24 cellular contexts compared by ENCODE assay signal in the genomic region with DNA sequence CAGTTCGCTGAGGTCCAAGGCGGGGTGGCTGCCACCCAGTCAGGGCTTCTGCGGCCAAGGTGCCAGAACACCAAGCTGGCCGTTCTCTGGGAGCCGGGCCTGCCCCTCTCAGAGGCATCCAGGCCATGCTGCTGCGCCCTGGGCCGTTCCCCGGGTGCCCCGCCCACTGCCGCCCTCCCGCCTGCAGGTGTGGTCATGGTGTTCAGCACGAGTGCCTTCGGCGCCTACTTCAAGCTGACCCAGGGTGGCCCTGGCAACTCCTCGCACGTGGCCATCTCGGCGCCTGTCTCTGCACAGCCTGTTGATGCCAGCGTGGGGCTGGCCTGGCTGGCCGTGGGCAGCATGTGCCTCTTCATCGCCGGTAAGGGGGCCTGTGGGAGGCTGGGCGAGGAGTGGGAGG.
"Had no signal": no experiment of that assay in that cellular context is flagged by ENCODE, and none has a peak within 500 bp of the region (broad histone marks: within the 10 kb centered on the region; RNA-seq: fewer than 3 reads in every experiment).

No MANE protein-coding gene starts in this region.

- H3K9ac ChIP-seq: parathyroid adenoma had no signal

- FAIRE-seq: kidney had no signal

- H3K4me1 ChIP-seq: colonic mucosa, gastrocnemius medialis, left lung, parathyroid adenoma, vagina had no signal

- H3K4me3 ChIP-seq: colonic mucosa, gastrocnemius medialis, left lung, mucosa of descending colon, smooth muscle cell, stomach, thyroid gland, vagina had no signal

- ATAC-seq: esophagus mucosa; gastrocnemius medialis; left lung; mucosa of descending colon; sciatic nerve; stimulated activated effector memory CD8-positive, alpha-beta T cell treated with anti-CD3 and anti-CD28 coated beads, Interleukin-12 subunit alpha, Interleukin-12 subunit beta, amount 100 ng/mL, for 72 hours had no signal

- DNase-seq: colonic mucosa; effector CD8-positive, alpha-beta T cell; endodermal cell; foreskin fibroblast; gastrocnemius medialis; head of caudate nucleus; kidney; mesenchymal stem cell; mucosa of descending colon; naive B cell; stimulated activated CD4-positive, alpha-beta T cell treated with anti-CD3 and anti-CD28 coated beads, Interleukin-2, amount 100 ng/mL, for 24 hours; stimulated activated CD4-positive, alpha-beta T cell treated with anti-CD3 and anti-CD28 coated beads, Interleukin-4, amount 100 ng/mL, for 24 hours; stimulated activated naive CD4-positive, alpha-beta T cell treated with Interleukin-2 at 50 U/mL for 16 hours; stomach; thyroid gland; trophoblast cell had no signal

- H3K27me3 ChIP-seq: colonic mucosa, gastrocnemius medialis, left lung, stomach, thyroid gland, vagina had no signal

- H3K79me2 ChIP-seq: parathyroid adenoma had no signal

- H3K27ac ChIP-seq: colonic mucosa, epithelial cell of prostate, gastrocnemius medialis, left lung, parathyroid adenoma, stomach, thyroid gland, vagina had no signal

- H3K36me3 ChIP-seq: colonic mucosa had no signal

- H3K4me2 ChIP-seq: smooth muscle cell had no signal

- H2AFZ ChIP-seq: parathyroid adenoma had no signal

- H3K9me3 ChIP-seq: colonic mucosa, gastrocnemius medialis, left lung, mucosa of descending colon, stomach, thyroid gland, vagina had no signal
